ENCODE assay signal across 8 cellular contexts in genomic region chr12:50764116-50764860, GRCh38. TPM values are rescaled to one million over a fixed set of nuclear protein-coding genes. Genes with fewer than 3 reads are reported as not detected.
DNase-seq lines count a peak whose midpoint lies in the region; ATAC-seq, FAIRE-seq and TF ChIP-seq lines count a peak whose summit lies in the region.

No MANE protein-coding gene starts in this region.

- H3F3A ChIP-seq in DOHH2 (ENCODE audit: control insufficient read depth, insufficient read depth), result peaks cover 19% of the 10 kb centered on the region; the same call in 1 of the 2 replicates

- H3K4me3 ChIP-seq in DOHH2 (ENCODE audit: low read length) (peak overlapping the region; percentile 93), astrocyte (ENCODE audit: insufficient read depth, low read depth, low read length) (peak overlapping the region; percentile 87), iPS-15b (ENCODE audit: low read depth, low read length) (peak overlapping the region; percentile 96), small intestine (ENCODE audit: low read depth in 1 of 2, low read length in 2 of 2) (peak overlapping the region; percentile 87 to 96)

- peaks cover 12% of the 10 kb centered on the region for H3K4me1 Mint-ChIP-seq in astrocyte (ENCODE audit: low read depth, unreplicated experiment)

- H4K20me1 ChIP-seq in DOHH2 (ENCODE audit: control insufficient read depth, insufficient read depth, low read depth, low read length) (0 out of 2 replicates have a peak, but pooled peaks cover 3% of the 10 kb centered on the region), astrocyte (ENCODE audit: insufficient read depth, low read length) (peaks cover 42% of the 10 kb centered on the region)

- H3K79me2 ChIP-seq in DOHH2 (ENCODE audit: control insufficient read depth, low read length), result peaks cover 66% of the 10 kb centered on the region
- peaks cover 55% of the 10 kb centered on the region for H3K79me2 ChIP-seq in astrocyte (ENCODE audit: insufficient read depth, low read length)

- FAIRE-seq in astrocyte (lab: Jason Lieb, UNC) (no peak), small intestine (lab: Jason Lieb, UNC) (no peak)

- TF ChIP-seq CTCF in DOHH2 (IDR thresholded peaks at IDR 0.05; ENCODE audit: low read depth, low read length, poor library complexity, severe bottlenecking) (no peak), astrocyte (IDR thresholded peaks at IDR 0.05; ENCODE audit: insufficient read depth, low read depth, low read length) (no peak)

- H3K4me1 ChIP-seq in DOHH2 (ENCODE audit: control insufficient read depth, low read length) (peaks cover 39% of the 10 kb centered on the region), astrocyte (ENCODE audit: insufficient read depth, low read length) (peaks cover 7% of the 10 kb centered on the region), iPS-15b (ENCODE audit: control insufficient read depth, insufficient read depth, low read length) (peaks cover 9% of the 10 kb centered on the region), small intestine (ENCODE audit: control insufficient read depth in 2 of 2, insufficient read depth in 1 of 2, low read depth in 1 of 2, low read length in 1 of 2) (peaks cover 0 to 4% of the 10 kb centered on the region in 2 donors)

- H3K4me3 Mint-ChIP-seq in astrocyte (ENCODE audit: unreplicated experiment), result peak overlapping the region; percentile 92

- H3K9ac ChIP-seq in astrocyte (ENCODE audit: low read length), result peak overlapping the region; percentile 93
- H3K9ac ChIP-seq in iPS-15b (ENCODE audit: low read depth, low read length), result peak overlapping the region; percentile 83

- DNase-seq in T-helper 2 cell (peak in 4 of 5 experiments; percentile 65 to 82 (median 70)), astrocyte (ENCODE audit: low read depth) (no peak), small intestine (no peak), putamen (ENCODE audit: low spot score) (no peak)

- peak; percentile 32 for ATAC-seq in GM21423 (IDR thresholded peaks at IDR 0.05; ENCODE audit: unreplicated experiment)

- 0 to 1% (median 0%) methylated on average over 27 to 89 of the region's 89 CpGs for WGBS in small intestine, 3 donors

- no peaks in the 10 kb centered on the region for H3K27me3 Mint-ChIP-seq in astrocyte (ENCODE audit: low read depth, unreplicated experiment)

- no peaks in the 10 kb centered on the region for H3K27me3 ChIP-seq in DOHH2 (ENCODE audit: control insufficient read depth, low read length)
- H3K27me3 ChIP-seq in astrocyte (ENCODE audit: insufficient read depth, low read length), result no peaks in the 10 kb centered on the region
- no peaks in the 10 kb centered on the region for H3K27me3 ChIP-seq in iPS-15b (ENCODE audit: control insufficient read depth, insufficient read depth, low read length)
- no peaks in the 10 kb centered on the region for H3K27me3 ChIP-seq in small intestine (ENCODE audit: control insufficient read depth in 2 of 2, insufficient read depth in 2 of 2, low read length in 2 of 2)

- peak overlapping the region; percentile 99 for H2AFZ ChIP-seq in astrocyte (ENCODE audit: low read depth, low read length)

- no peaks in the 10 kb centered on the region for H3K36me3 Mint-ChIP-seq in astrocyte (ENCODE audit: low read depth, unreplicated experiment)

- H3K4me2 ChIP-seq in DOHH2 (ENCODE audit: low read length) (peak overlapping the region; percentile 83), astrocyte (ENCODE audit: low read length) (peak overlapping the region; percentile 95)

- H3K9me3 Mint-ChIP-seq in astrocyte (ENCODE audit: unreplicated experiment), result no peaks in the 10 kb centered on the region

- H3K36me3 ChIP-seq in DOHH2 (ENCODE audit: control insufficient read depth, low read length), result no peaks in the 10 kb centered on the region; the same call in 1 of the 2 replicates
- H3K36me3 ChIP-seq in astrocyte (ENCODE audit: insufficient read depth, low read length), result no peaks in the 10 kb centered on the region
- no peaks in the 10 kb centered on the region for H3K36me3 ChIP-seq in iPS-15b (ENCODE audit: control insufficient read depth, insufficient read depth, low read length)
- no peaks in the 10 kb centered on the region for H3K36me3 ChIP-seq in small intestine (ENCODE audit: control insufficient read depth in 2 of 2, insufficient read depth in 2 of 2, low read length in 2 of 2)

- H3K9me3 ChIP-seq in DOHH2 (ENCODE audit: control insufficient read depth, insufficient read depth, low read length) (no peaks in the 10 kb centered on the region), astrocyte (ENCODE audit: insufficient read depth, low read depth, low read length) (no peaks in the 10 kb centered on the region), iPS-15b (ENCODE audit: control insufficient read depth, insufficient read depth, low read length) (no peaks in the 10 kb centered on the region), small intestine (ENCODE audit: control insufficient read depth, low read depth) (no peaks in the 10 kb centered on the region)

- H3K9me2 ChIP-seq in DOHH2 (replicated peaks; ENCODE audit: control insufficient read depth, low read length), result no peaks in the 10 kb centered on the region

- H3K27ac Mint-ChIP-seq in astrocyte (ENCODE audit: unreplicated experiment), result peak overlapping the region; percentile 94

- TF ChIP-seq RAD21 in Ishikawa (IDR thresholded peaks at IDR 0.05; ENCODE audit: low read depth), result no peak

- TF ChIP-seq EP300 in Ishikawa (IDR thresholded peaks at IDR 0.05; ENCODE audit: borderline replicate concordance), result no peak

- H3K27ac ChIP-seq in DOHH2 (ENCODE audit: low read depth, low read length), result peak overlapping the region; percentile 85
- peak overlapping the region; percentile 92 for H3K27ac ChIP-seq in astrocyte (ENCODE audit: low read depth, low read length)
- peak overlapping the region; percentile 87 to 100 for H3K27ac ChIP-seq in small intestine (ENCODE audit: low read depth in 1 of 2, low read length in 1 of 2)

TF ChIP-seq in Ishikawa, 13 proteins besides CTCF, POLR2A, EP300 and RAD21:
- TF ChIP-seq YY1 (IDR thresholded peaks at IDR 0.05; ENCODE audit: low read depth) (no peak; the same call in 1 of the 2 replicates), FOXM1 (IDR thresholded peaks at IDR 0.05; ENCODE audit: borderline replicate concordance, low read depth) (no peak), TAF1 (IDR thresholded peaks at IDR 0.05; ENCODE audit: low read depth) (peak; percentile 70; the same call in 1 of the 2 replicates), REST (IDR thresholded peaks at IDR 0.05; ENCODE audit: low read depth) (no peak), MAX (IDR thresholded peaks at IDR 0.05) (0 out of 2 replicates have a peak, but pooled peaks have one; percentile 36), USF1 (IDR thresholded peaks at IDR 0.05) (peak; percentile 38; the same call in 1 of the 2 replicates), TEAD4 (IDR thresholded peaks at IDR 0.05) (peak; percentile 22; the same call in 1 of the 2 replicates), CREB1 (IDR thresholded peaks at IDR 0.05; ENCODE audit: low read depth) (no peak), EGR1 (IDR thresholded peaks at IDR 0.05) (no peak), NFIC (IDR thresholded peaks at IDR 0.05) (0 out of 2 replicates have a peak, but pooled peaks have one; percentile 2), CEBPB (IDR thresholded peaks at IDR 0.05) (no peak), ZBTB7A (IDR thresholded peaks at IDR 0.05; ENCODE audit: low read depth) (0 out of 2 replicates have a peak, but pooled peaks have one; percentile 43), TCF12 (IDR thresholded peaks at IDR 0.05; ENCODE audit: low read depth) (peak; percentile 36)
TF ChIP-seq in Ishikawa: peak in this region for 7.

RNA-seq across cellular contexts. Expression of gene ATF1, which starts 0.4 kb away (rescaled TPM):
- total RNA-seq in astrocyte, result 23.3 and 25.0 TPM in 2 replicates
- 10 to 100 TPM; 16.3 to 18.9 (median 16.5) TPM for polyA plus RNA-seq in small intestine

Comparison
In these comparisons a context has a peak if more than half of its experiments do, and no peak if none do; other contexts are left out.
1. DNase-seq: peak in T-helper 2 cell (4 of 5); none in astrocyte (single experiment), small intestine (single experiment) and putamen (single experiment).
2. Peak in every context shown above with its lines, with median percentiles within 50 percentile points of each other: H3K27ac ChIP-seq and H3K4me3 ChIP-seq.